13 cellular contexts compared by ENCODE assay signal in the genomic region with DNA sequence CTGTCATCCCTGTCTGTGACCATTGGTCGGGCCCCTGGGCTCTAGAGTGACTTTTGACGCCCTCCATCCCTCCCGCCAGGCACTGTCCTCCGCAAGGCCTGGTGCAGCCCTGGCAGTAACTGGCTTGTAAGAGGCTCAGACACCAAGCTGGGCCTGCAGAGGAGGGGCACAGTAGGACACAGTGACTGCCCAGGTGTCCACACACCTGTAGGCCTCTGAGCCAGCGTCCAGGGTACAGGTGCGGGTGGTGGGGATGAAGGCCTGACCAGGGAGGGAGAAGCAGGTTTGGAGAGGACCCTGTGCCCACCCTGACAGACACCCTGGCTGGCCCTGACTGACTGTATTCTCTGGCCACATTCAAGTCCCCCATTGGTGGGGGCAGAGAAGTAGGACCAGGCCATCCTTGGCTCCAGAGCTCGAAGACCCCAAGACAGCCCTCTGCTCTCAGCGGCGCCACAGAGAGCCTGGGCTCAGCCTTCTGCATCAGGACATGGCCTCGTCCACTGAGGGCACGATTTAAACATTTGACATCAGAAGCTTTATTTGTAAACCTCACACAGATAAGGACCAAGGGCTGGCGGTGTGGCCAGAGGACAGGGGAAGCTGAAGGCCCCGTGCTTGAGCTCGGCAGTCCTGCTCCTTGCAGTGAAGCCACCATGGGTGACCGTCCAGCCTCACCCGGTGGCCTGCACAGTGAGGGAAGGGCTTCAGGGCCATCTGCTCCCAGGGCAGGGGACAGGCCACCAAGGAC. TPM values are rescaled to one million over a fixed set of nuclear protein-coding genes. Genes with fewer than 3 reads are reported as not detected.
DNase-seq lines count a peak whose midpoint lies in the region; ATAC-seq and TF ChIP-seq lines count a peak whose summit lies in the region.
"Had no signal": no experiment of that assay in that cellular context is flagged by ENCODE, and none has a peak within 500 bp of the region (broad histone marks: within the 10 kb centered on the region; RNA-seq: fewer than 3 reads in every experiment).

No MANE protein-coding gene starts in this region.

- H3K4me1 Mint-ChIP-seq in CD8-positive, alpha-beta T cell (ENCODE audit: low read depth), result no peaks in the 10 kb centered on the region
- H3K4me1 Mint-ChIP-seq in activated T-helper 17 cell treated with anti-CD3 and anti-CD28 coated beads, Interleukin-2, amount 50 U/mL, for 72 hours, result no peaks in the 10 kb centered on the region
- H3K4me1 Mint-ChIP-seq: activated CD4-positive, alpha-beta T cell treated with anti-CD3 and anti-CD28 coated beads, Interleukin-2, amount 10 ng/mL, durations not matched to agents 24 days and 14 days had no signal

- H3K36me3 Mint-ChIP-seq in CD8-positive, alpha-beta T cell, result peaks cover 67% of the 10 kb centered on the region
- peaks cover 64% of the 10 kb centered on the region for H3K36me3 Mint-ChIP-seq in activated T-helper 17 cell treated with anti-CD3 and anti-CD28 coated beads, Interleukin-2, amount 50 U/mL, for 72 hours (ENCODE audit: low read depth)

- CTCF ChIA-PET in CD8-positive, alpha-beta T cell (lab: Charles Lee), result no interaction called here

- intact Hi-C loops in CD8-positive, alpha-beta T cell (cut with DNase I, micrococcal nuclease), result no loop called here
- intact Hi-C loops in sigmoid colon (cut with DNase I), result no loop called here

- no peaks in the 10 kb centered on the region for H3K4me1 ChIP-seq in CD8-positive, alpha-beta T cell (ENCODE audit: insufficient read depth, low read length)
- H3K4me1 ChIP-seq in gastroesophageal sphincter, result peaks cover 2 to 39% (median 13%) of the 10 kb centered on the region in 3 donors
- peaks cover 0 to 30% (median 24%) of the 10 kb centered on the region in 4 donors for H3K4me1 ChIP-seq in sigmoid colon

- TF ChIP-seq POLR2A in gastroesophageal sphincter (IDR thresholded peaks at IDR 0.05) (no peak), sigmoid colon (IDR thresholded peaks at IDR 0.05) (no peak)

- no peak for TF ChIP-seq CTCF in CD8-positive, alpha-beta T cell (IDR thresholded peaks at IDR 0.05)
- TF ChIP-seq CTCF in gastroesophageal sphincter (IDR thresholded peaks at IDR 0.05) (no peak), sigmoid colon (IDR thresholded peaks at IDR 0.05) (no peak)

- no peak for DNase-seq in CD8-positive, alpha-beta T cell
- DNase-seq in sigmoid colon, result no peak
- no peak for DNase-seq in SKM-1 (lab: John Stamatoyannopoulos, UW; ENCODE audit: unreplicated experiment)
- no peak for DNase-seq in COLO668 (lab: John Stamatoyannopoulos, UW; ENCODE audit: unreplicated experiment)
- DNase-seq: activated CD4-positive, alpha-beta T cell treated with anti-CD3 and anti-CD28 coated beads, Interleukin-2, amount 10 ng/mL, durations not matched to agents 24 days and 14 days; DMS79; NCI-H187 treated with DMSO at 0.1 percent for 48 hours; NCI-H446 treated with DMSO at 0.1 percent for 48 hours had no signal

- peak overlapping the region; percentile 37 for H3K27ac Mint-ChIP-seq in CD8-positive, alpha-beta T cell
- H3K27ac Mint-ChIP-seq in activated T-helper 17 cell treated with anti-CD3 and anti-CD28 coated beads, Interleukin-2, amount 50 U/mL, for 72 hours, result peak overlapping the region; percentile 82
- H3K27ac Mint-ChIP-seq: activated CD4-positive, alpha-beta T cell treated with anti-CD3 and anti-CD28 coated beads, Interleukin-2, amount 10 ng/mL, durations not matched to agents 24 days and 14 days; memory B cell had no signal

- H3K4me3 Mint-ChIP-seq in CD8-positive, alpha-beta T cell, result no peak overlapping the region
- H3K4me3 Mint-ChIP-seq in activated T-helper 17 cell treated with anti-CD3 and anti-CD28 coated beads, Interleukin-2, amount 50 U/mL, for 72 hours, result no peak overlapping the region
- H3K4me3 Mint-ChIP-seq: activated CD4-positive, alpha-beta T cell treated with anti-CD3 and anti-CD28 coated beads, Interleukin-2, amount 10 ng/mL, durations not matched to agents 24 days and 14 days; memory B cell had no signal

- H3K27me3 ChIP-seq in CD8-positive, alpha-beta T cell (ENCODE audit: insufficient read depth, low read length), result no peaks in the 10 kb centered on the region
- H3K27me3 ChIP-seq in gastroesophageal sphincter (no peaks in the 10 kb centered on the region), sigmoid colon (no peaks in the 10 kb centered on the region)

- H3K9me3 Mint-ChIP-seq in CD8-positive, alpha-beta T cell, result no peaks in the 10 kb centered on the region
- H3K9me3 Mint-ChIP-seq in activated T-helper 17 cell treated with anti-CD3 and anti-CD28 coated beads, Interleukin-2, amount 50 U/mL, for 72 hours, result no peaks in the 10 kb centered on the region
- H3K9me3 Mint-ChIP-seq: activated CD4-positive, alpha-beta T cell treated with anti-CD3 and anti-CD28 coated beads, Interleukin-2, amount 10 ng/mL, durations not matched to agents 24 days and 14 days; memory B cell had no signal

- no peak for ATAC-seq in CD8-positive, alpha-beta T cell
- no peak for ATAC-seq in activated T-helper 17 cell treated with anti-CD3 and anti-CD28 coated beads, Interleukin-2, amount 50 U/mL, for 72 hours (replicated peaks)
- ATAC-seq in gastroesophageal sphincter (no peak), HG03565 (IDR thresholded peaks at IDR 0.05; ENCODE audit: unreplicated experiment) (no peak)

- TF ChIP-seq EP300 in gastroesophageal sphincter (IDR thresholded peaks at IDR 0.05) (no peak), sigmoid colon (IDR thresholded peaks at IDR 0.05) (no peak)

- H3K27ac ChIP-seq in CD8-positive, alpha-beta T cell (ENCODE audit: low read depth, low read length), result no peak overlapping the region
- H3K27ac ChIP-seq in gastroesophageal sphincter (peak overlapping the region; percentile 44 to 85 (median 84)), sigmoid colon (peak overlapping the region; percentile 37 to 85 (median 68))
- H3K27ac ChIP-seq: skin epidermis had no signal

- POLR2A ChIA-PET in CD8-positive, alpha-beta T cell (lab: Charles Lee), result no interaction called here

- H3K27me3 Mint-ChIP-seq in CD8-positive, alpha-beta T cell (ENCODE audit: low read depth), result no peaks in the 10 kb centered on the region
- H3K27me3 Mint-ChIP-seq in activated T-helper 17 cell treated with anti-CD3 and anti-CD28 coated beads, Interleukin-2, amount 50 U/mL, for 72 hours, result no peaks in the 10 kb centered on the region
- H3K27me3 Mint-ChIP-seq: activated CD4-positive, alpha-beta T cell treated with anti-CD3 and anti-CD28 coated beads, Interleukin-2, amount 10 ng/mL, durations not matched to agents 24 days and 14 days; memory B cell had no signal

- no peak overlapping the region for H3K4me3 ChIP-seq in CD8-positive, alpha-beta T cell (ENCODE audit: low read depth, low read length)
- no peak overlapping the region for H3K4me3 ChIP-seq in gastroesophageal sphincter
- H3K4me3 ChIP-seq in sigmoid colon, result no peak overlapping the region
- H3K4me3 ChIP-seq: skin epidermis had no signal

- no peaks in the 10 kb centered on the region for H3K9me3 ChIP-seq in CD8-positive, alpha-beta T cell (ENCODE audit: low read length)
- no peaks in the 10 kb centered on the region for H3K9me3 ChIP-seq in gastroesophageal sphincter
- H3K9me3 ChIP-seq in sigmoid colon, result no peaks in the 10 kb centered on the region

- no CpG with 5 or more reads among the region's 16 CpGs for WGBS in gastroesophageal sphincter (ENCODE audit: low coverage in 1 of 2), 2 donors
- 93 to 94% methylated on average over 16 of the region's 16 CpGs for WGBS in sigmoid colon, 2 donors

- peaks cover 21% of the 10 kb centered on the region for H3K36me3 ChIP-seq in CD8-positive, alpha-beta T cell (ENCODE audit: insufficient read depth, low read length)
- H3K36me3 ChIP-seq in gastroesophageal sphincter, result peaks cover 0 to 79% of the 10 kb centered on the region in 2 donors
- peaks cover 0 to 72% (median 23%) of the 10 kb centered on the region in 4 donors for H3K36me3 ChIP-seq in sigmoid colon

RNA-seq across cellular contexts. Expression of gene PPIL2, which starts 31.4 kb away (rescaled TPM):
- 10 to 100 TPM; 42.5 to 51.7 TPM for total RNA-seq in CD8-positive, alpha-beta T cell
- total RNA-seq in activated T-helper 17 cell treated with anti-CD3 and anti-CD28 coated beads, Interleukin-2, amount 50 U/mL, for 72 hours, result 10 to 100 TPM; 37.0 to 50.0 TPM
- 10 to 100 TPM; 18.6 to 38.0 (median 22.4) TPM for total RNA-seq in gastroesophageal sphincter
- 10 to 100 TPM; 15.1 to 28.0 (median 18.5) TPM for total RNA-seq in sigmoid colon
- 10 to 100 TPM; 13.2 to 46.3 (median 19.4) TPM for polyA plus RNA-seq in sigmoid colon

RNA-seq across cellular contexts. Expression of gene YPEL1, which starts 38.4 kb away (rescaled TPM):
- 1 to 10 TPM; 3.2 to 3.3 TPM for total RNA-seq in CD8-positive, alpha-beta T cell
- total RNA-seq in activated T-helper 17 cell treated with anti-CD3 and anti-CD28 coated beads, Interleukin-2, amount 50 U/mL, for 72 hours, result 1 to 10 TPM in 1 of 2 donors, under 1 TPM in 1; 0.91 to 4.6 TPM
- total RNA-seq in gastroesophageal sphincter (10 to 100 TPM; 11.6 to 23.1 (median 15.8) TPM), sigmoid colon (1 to 10 TPM; 5.9 to 9.6 (median 7.9) TPM)
- 1 to 10 TPM in 2 of 3 donors, under 1 TPM in 1; 0.69 to 2.7 (median 1.2) TPM for polyA plus RNA-seq in sigmoid colon

RNA-seq across cellular contexts. Expression of gene SDF2L1, which starts 55.1 kb away (rescaled TPM):
- total RNA-seq in CD8-positive, alpha-beta T cell, result 10 to 100 TPM; 20.8 to 21.5 TPM
- 10 to 100 TPM; 15.3 to 48.5 TPM for total RNA-seq in activated T-helper 17 cell treated with anti-CD3 and anti-CD28 coated beads, Interleukin-2, amount 50 U/mL, for 72 hours
- 10 to 100 TPM; 20.7 to 44.1 (median 30.5) TPM for total RNA-seq in gastroesophageal sphincter
- 10 to 100 TPM in 3 of 4 donors, 1 to 10 TPM in 1; 6.1 to 38.8 (median 24.4) TPM for total RNA-seq in sigmoid colon
- polyA plus RNA-seq in sigmoid colon, result 100 to 1,000 TPM in 1 of 3 donors, 10 to 100 TPM in 2; 15.6 to 127 (median 25.0) TPM
